Comparison of ENCODE assay signal across 13 cellular contexts in genomic region chr22:47858773-47859306, GRCh38.
DNase-seq lines count a peak whose midpoint lies in the region; ATAC-seq lines count a peak whose summit lies in the region.
"Had no signal": no experiment of that assay in that cellular context is flagged by ENCODE, and none has a peak within 500 bp of the region (broad histone marks: within the 10 kb centered on the region; RNA-seq: fewer than 3 reads in every experiment).

No MANE protein-coding gene starts in this region.

- H3K27me3 Mint-ChIP-seq in activated T-cell treated with anti-CD3 and anti-CD28 coated beads, Interleukin-2, amount 50 U/mL, for 24 hours, result peaks cover 27% of the 10 kb centered on the region
- H3K27me3 Mint-ChIP-seq in activated T-cell treated with anti-CD3 and anti-CD28 coated beads, Interleukin-2, amount 50 U/mL, for 72 hours (ENCODE audit: low read depth), result peaks cover 15% of the 10 kb centered on the region
- peaks cover 28% of the 10 kb centered on the region for H3K27me3 Mint-ChIP-seq in stimulated activated naive CD8-positive, alpha-beta T cell treated with anti-CD3 and anti-CD28 coated beads, Interleukin-15, amount 100 ng/mL, for 72 hours

- DNase-seq in activated T-cell treated with anti-CD3 and anti-CD28 coated beads, Interleukin-2, amount 50 U/mL, for 24 hours, result no peak
- no peak for DNase-seq in activated T-cell treated with anti-CD3 and anti-CD28 coated beads for 4 hours
- peak in 1 of 2 donors; percentile 14 for DNase-seq in activated T-cell treated with anti-CD3 and anti-CD28 coated beads, Interleukin-2, amount 50 U/mL, for 72 hours
- DNase-seq in stimulated activated effector memory CD8-positive, alpha-beta T cell treated with anti-CD3 and anti-CD28 coated beads, Interleukin-12 subunit alpha, Interleukin-12 subunit beta, amount 100 ng/mL, for 72 hours (ENCODE audit: low spot score in 2 of 2), result peak in 1 of 2 donors; percentile 7
- no peak for DNase-seq in stimulated activated naive CD8-positive, alpha-beta T cell treated with anti-CD3 and anti-CD28 coated beads, Interleukin-15, amount 100 ng/mL, for 72 hours
- DNase-seq: Calu3; CD8-positive, alpha-beta T cell; DMS79 treated with DMSO at 0.1 percent for 48 hours; GF-D8; H9 had no signal

- peaks cover 7% of the 10 kb centered on the region for H3K4me1 Mint-ChIP-seq in activated T-cell treated with anti-CD3 and anti-CD28 coated beads, Interleukin-2, amount 50 U/mL, for 24 hours (ENCODE audit: low read depth)
- no peaks in the 10 kb centered on the region for H3K4me1 Mint-ChIP-seq in activated T-cell treated with anti-CD3 and anti-CD28 coated beads, Interleukin-2, amount 50 U/mL, for 72 hours (ENCODE audit: low read depth)
- H3K4me1 Mint-ChIP-seq in stimulated activated effector memory CD8-positive, alpha-beta T cell treated with anti-CD3 and anti-CD28 coated beads, Interleukin-12 subunit alpha, Interleukin-12 subunit beta, amount 100 ng/mL, for 72 hours, result no peaks in the 10 kb centered on the region
- no peaks in the 10 kb centered on the region for H3K4me1 Mint-ChIP-seq in stimulated activated naive CD8-positive, alpha-beta T cell treated with anti-CD3 and anti-CD28 coated beads, Interleukin-15, amount 100 ng/mL, for 72 hours
- H3K4me1 Mint-ChIP-seq: B cell had no signal

- no peaks in the 10 kb centered on the region for H3K9me3 Mint-ChIP-seq in activated T-cell treated with anti-CD3 and anti-CD28 coated beads, Interleukin-2, amount 50 U/mL, for 24 hours
- H3K9me3 Mint-ChIP-seq in activated T-cell treated with anti-CD3 and anti-CD28 coated beads, Interleukin-2, amount 50 U/mL, for 72 hours, result no peaks in the 10 kb centered on the region
- no peaks in the 10 kb centered on the region for H3K9me3 Mint-ChIP-seq in stimulated activated effector memory CD8-positive, alpha-beta T cell treated with anti-CD3 and anti-CD28 coated beads, Interleukin-12 subunit alpha, Interleukin-12 subunit beta, amount 100 ng/mL, for 72 hours
- no peaks in the 10 kb centered on the region for H3K9me3 Mint-ChIP-seq in stimulated activated naive CD8-positive, alpha-beta T cell treated with anti-CD3 and anti-CD28 coated beads, Interleukin-15, amount 100 ng/mL, for 72 hours
- H3K9me3 Mint-ChIP-seq: CD8-positive, alpha-beta T cell had no signal

- peak; percentile 80 to 89 for ATAC-seq in activated T-cell treated with anti-CD3 and anti-CD28 coated beads, Interleukin-2, amount 50 U/mL, for 72 hours (replicated peaks in 1 of 2)
- peak; percentile 77 for ATAC-seq in stimulated activated effector memory CD8-positive, alpha-beta T cell treated with anti-CD3 and anti-CD28 coated beads, Interleukin-12 subunit alpha, Interleukin-12 subunit beta, amount 100 ng/mL, for 72 hours
- peak; percentile 60 for ATAC-seq in stimulated activated naive CD8-positive, alpha-beta T cell treated with anti-CD3 and anti-CD28 coated beads, Interleukin-15, amount 100 ng/mL, for 72 hours
- ATAC-seq in GM21360 (IDR thresholded peaks at IDR 0.05; ENCODE audit: unreplicated experiment), result no peak
- ATAC-seq: CD8-positive, alpha-beta T cell; HepG2 had no signal

- peak overlapping the region; percentile 69 for H3K27ac Mint-ChIP-seq in activated T-cell treated with anti-CD3 and anti-CD28 coated beads, Interleukin-2, amount 50 U/mL, for 24 hours
- no peak overlapping the region for H3K27ac Mint-ChIP-seq in activated T-cell treated with anti-CD3 and anti-CD28 coated beads, Interleukin-2, amount 50 U/mL, for 72 hours
- H3K27ac Mint-ChIP-seq in stimulated activated effector memory CD8-positive, alpha-beta T cell treated with anti-CD3 and anti-CD28 coated beads, Interleukin-12 subunit alpha, Interleukin-12 subunit beta, amount 100 ng/mL, for 72 hours, result peak overlapping the region; percentile 35
- no peak overlapping the region for H3K27ac Mint-ChIP-seq in stimulated activated naive CD8-positive, alpha-beta T cell treated with anti-CD3 and anti-CD28 coated beads, Interleukin-15, amount 100 ng/mL, for 72 hours
- H3K27ac Mint-ChIP-seq: B cell; CD8-positive, alpha-beta T cell; H9 had no signal

- no peak overlapping the region for H3K4me3 Mint-ChIP-seq in activated T-cell treated with anti-CD3 and anti-CD28 coated beads, Interleukin-2, amount 50 U/mL, for 24 hours
- H3K4me3 Mint-ChIP-seq in activated T-cell treated with anti-CD3 and anti-CD28 coated beads, Interleukin-2, amount 50 U/mL, for 72 hours, result no peak overlapping the region
- H3K4me3 Mint-ChIP-seq in stimulated activated effector memory CD8-positive, alpha-beta T cell treated with anti-CD3 and anti-CD28 coated beads, Interleukin-12 subunit alpha, Interleukin-12 subunit beta, amount 100 ng/mL, for 72 hours, result no peak overlapping the region
- H3K4me3 Mint-ChIP-seq in stimulated activated naive CD8-positive, alpha-beta T cell treated with anti-CD3 and anti-CD28 coated beads, Interleukin-15, amount 100 ng/mL, for 72 hours, result no peak overlapping the region
- H3K4me3 Mint-ChIP-seq: B cell; CD8-positive, alpha-beta T cell; H9 had no signal

- H3K36me3 Mint-ChIP-seq in activated T-cell treated with anti-CD3 and anti-CD28 coated beads, Interleukin-2, amount 50 U/mL, for 24 hours (ENCODE audit: low read depth), result no peaks in the 10 kb centered on the region
- H3K36me3 Mint-ChIP-seq in activated T-cell treated with anti-CD3 and anti-CD28 coated beads, Interleukin-2, amount 50 U/mL, for 72 hours (ENCODE audit: insufficient read depth in 2 of 2), result no peaks in the 10 kb centered on the region
- no peaks in the 10 kb centered on the region for H3K36me3 Mint-ChIP-seq in stimulated activated effector memory CD8-positive, alpha-beta T cell treated with anti-CD3 and anti-CD28 coated beads, Interleukin-12 subunit alpha, Interleukin-12 subunit beta, amount 100 ng/mL, for 72 hours
- H3K36me3 Mint-ChIP-seq: CD8-positive, alpha-beta T cell had no signal

Comparison
In these comparisons a context has a peak if more than half of its experiments do, and no peak if none do; other contexts are left out.
1. H3K27ac Mint-ChIP-seq: peak in activated T-cell treated with anti-CD3 and anti-CD28 coated beads, Interleukin-2, amount 50 U/mL, for 24 hours (single experiment) and stimulated activated effector memory CD8-positive, alpha-beta T cell treated with anti-CD3 and anti-CD28 coated beads, Interleukin-12 subunit alpha, Interleukin-12 subunit beta, amount 100 ng/mL, for 72 hours (single experiment); none in activated T-cell treated with anti-CD3 and anti-CD28 coated beads, Interleukin-2, amount 50 U/mL, for 72 hours (single experiment) and stimulated activated naive CD8-positive, alpha-beta T cell treated with anti-CD3 and anti-CD28 coated beads, Interleukin-15, amount 100 ng/mL, for 72 hours (0 of 2).